ENCODE assay signal across 8 cellular contexts in the genomic region with DNA sequence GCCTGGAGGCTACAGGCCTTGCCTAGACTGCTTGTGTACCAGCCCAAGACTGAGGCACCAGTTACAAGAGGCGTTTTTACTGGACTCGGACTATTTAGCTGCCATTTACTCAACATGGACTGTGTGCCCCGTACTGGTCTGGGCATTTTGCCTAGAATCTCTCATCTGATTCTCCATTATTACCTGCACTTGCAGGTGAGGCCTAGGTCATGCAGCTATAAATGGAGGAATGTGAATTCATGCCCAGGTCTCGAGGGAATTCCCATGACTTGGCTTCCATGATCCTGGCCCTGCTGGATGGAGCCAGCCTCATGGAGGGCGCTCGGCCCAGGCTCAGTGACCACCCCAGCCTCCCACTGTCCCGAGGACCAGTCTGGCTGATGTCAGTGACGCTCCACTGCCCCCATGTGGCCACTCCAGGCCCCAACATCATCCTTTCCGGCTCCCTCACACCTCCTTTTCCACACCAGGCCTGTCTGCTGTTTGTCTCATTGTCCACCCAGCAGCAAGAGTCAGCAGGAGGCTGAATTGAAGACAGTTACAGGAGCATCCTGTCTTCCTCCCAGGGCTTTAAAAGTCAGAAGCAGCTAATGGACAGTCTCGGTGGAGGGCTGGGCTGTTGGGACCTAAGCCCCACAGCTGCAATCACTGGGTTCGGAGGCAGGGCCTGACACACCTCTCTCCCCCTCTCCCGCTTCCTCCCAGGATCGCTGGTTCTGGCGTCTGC. TPM values are rescaled to one million over a fixed set of nuclear protein-coding genes. Genes with fewer than 3 reads are reported as not detected.
DNase-seq lines count a peak whose midpoint lies in the region; ATAC-seq, FAIRE-seq and TF ChIP-seq lines count a peak whose summit lies in the region.

No MANE protein-coding gene starts in this region.

- POLR2A ChIA-PET in activated naive CD8-positive, alpha-beta T cell treated with anti-CD3 and anti-CD28 coated beads, Interleukin-2, amount 10 ng/mL, durations not matched to agents 7 days and 5 days (lab: Charles Lee), result interaction anchor here (1.2 to 1.7 kb wide), 2 partner anchors 9 to 122 kb away, joined by 3 to 8 read pairs; a partner anchor contains a TSS

- no peak for TF ChIP-seq POLR2A in heart left ventricle (IDR thresholded peaks at IDR 0.05)

- peaks cover 0 to 14% (median 0%) of the 10 kb centered on the region in 12 donors for H3K4me1 ChIP-seq in heart left ventricle

- in situ Hi-C loops in Caki2 (cut with HindIII; ENCODE audit: low pct_unique_long_range_greater_than_20kb, low sequenced_read_pairs), result loop anchor here (10.0 kb wide), 1 partner anchor 74 kb away; no protein-coding TSS in a partner anchor

- peak; percentile 61 for DNase-seq in Caki2 (ENCODE audit: low read depth)
- peak; percentile 87 for DNase-seq in HK-2 (ENCODE audit: unreplicated experiment)
- peak; percentile 52 for DNase-seq in RCC 7860 (ENCODE audit: low spot score)
- DNase-seq in activated naive CD8-positive, alpha-beta T cell treated with anti-CD3 and anti-CD28 coated beads, Interleukin-2, amount 10 ng/mL, durations not matched to agents 7 days and 5 days, result peak; percentile 69
- DNase-seq in heart left ventricle, result peak in 4 of 5 donors; percentile 43 to 66 (median 58)
- DNase-seq in posterior vena cava (ENCODE audit: low spot score), result peak; percentile 91

- H3K36me3 ChIP-seq in heart left ventricle, result peaks cover 0 to 68% (median 29%) of the 10 kb centered on the region in 9 donors

- peak; percentile 54 to 82 (median 68) for TF ChIP-seq CTCF in heart left ventricle (IDR thresholded peaks at IDR 0.05)

- H3K27me3 ChIP-seq in heart left ventricle, result no peaks in the 10 kb centered on the region

- peak; percentile 67 for ATAC-seq in activated naive CD8-positive, alpha-beta T cell treated with anti-CD3 and anti-CD28 coated beads, Interleukin-2, amount 10 ng/mL, durations not matched to agents 7 days and 5 days (ENCODE audit: low read depth)
- peak; percentile 34 to 72 (median 70) for ATAC-seq in heart left ventricle
- no peak for ATAC-seq in GM21576 (IDR thresholded peaks at IDR 0.05; ENCODE audit: unreplicated experiment)
- ATAC-seq in GM21423 (IDR thresholded peaks at IDR 0.05; ENCODE audit: unreplicated experiment), result no peak

- H3K4me3 ChIP-seq in heart left ventricle, result no peak overlapping the region

- FAIRE-seq in RCC 7860 (lab: Jason Lieb, UNC), result no peak

- intact Hi-C loops in heart left ventricle (cut with DNase I), result loop anchor here in 7 of 10 donors (1.0 to 10.0 kb wide), 5 partner anchors 122 to 174 kb away; a partner anchor contains a TSS
- intact Hi-C loops in posterior vena cava (cut with DNase I), result no loop called here

- H3K27ac Mint-ChIP-seq in activated naive CD8-positive, alpha-beta T cell treated with anti-CD3 and anti-CD28 coated beads, Interleukin-2, amount 10 ng/mL, durations not matched to agents 7 days and 5 days, result peak overlapping the region; percentile 42

- 53 to 66% (median 61%) methylated on average over 12 to 14 of the region's 14 CpGs for WGBS in heart left ventricle, 4 donors

- peaks cover 9% of the 10 kb centered on the region for H3K36me3 Mint-ChIP-seq in activated naive CD8-positive, alpha-beta T cell treated with anti-CD3 and anti-CD28 coated beads, Interleukin-2, amount 10 ng/mL, durations not matched to agents 7 days and 5 days

- H3K4me3 Mint-ChIP-seq in activated naive CD8-positive, alpha-beta T cell treated with anti-CD3 and anti-CD28 coated beads, Interleukin-2, amount 10 ng/mL, durations not matched to agents 7 days and 5 days, result no peak overlapping the region

- no peaks in the 10 kb centered on the region for H3K9me3 ChIP-seq in heart left ventricle

- no peak overlapping the region for H3K27ac ChIP-seq in heart left ventricle

- no peaks in the 10 kb centered on the region for H3K27me3 Mint-ChIP-seq in activated naive CD8-positive, alpha-beta T cell treated with anti-CD3 and anti-CD28 coated beads, Interleukin-2, amount 10 ng/mL, durations not matched to agents 7 days and 5 days

- H3K9me3 Mint-ChIP-seq in activated naive CD8-positive, alpha-beta T cell treated with anti-CD3 and anti-CD28 coated beads, Interleukin-2, amount 10 ng/mL, durations not matched to agents 7 days and 5 days, result no peaks in the 10 kb centered on the region

- peaks cover 4% of the 10 kb centered on the region for H3K4me1 Mint-ChIP-seq in activated naive CD8-positive, alpha-beta T cell treated with anti-CD3 and anti-CD28 coated beads, Interleukin-2, amount 10 ng/mL, durations not matched to agents 7 days and 5 days

RNA-seq across cellular contexts. Expression of a gene that starts 8.7 kb away (rescaled TPM):
- 9.0 and 16.5 TPM in 2 replicates for total RNA-seq in Caki2 (2014; rRNA removed; shearing (Covaris generic); ENCODE audit: low replicate concordance)
- total RNA-seq in activated naive CD8-positive, alpha-beta T cell treated with anti-CD3 and anti-CD28 coated beads, Interleukin-2, amount 10 ng/mL, durations not matched to agents 7 days and 5 days, result 10 to 100 TPM; 64.3 to 70.1 TPM
- 10 to 100 TPM; 17.5 to 64.8 (median 41.6) TPM for total RNA-seq in heart left ventricle
- 10 to 100 TPM; 11.7 to 41.9 TPM for polyA plus RNA-seq in heart left ventricle
- total RNA-seq in posterior vena cava, result 10 to 100 TPM; 40.4 to 54.6 TPM

RNA-seq across cellular contexts. Expression of a gene that starts 15.4 kb away (rescaled TPM):
- 321 and 355 TPM in 2 replicates for total RNA-seq in Caki2 (2014; rRNA removed; shearing (Covaris generic); ENCODE audit: low replicate concordance)
- total RNA-seq in activated naive CD8-positive, alpha-beta T cell treated with anti-CD3 and anti-CD28 coated beads, Interleukin-2, amount 10 ng/mL, durations not matched to agents 7 days and 5 days, result 10 to 100 TPM; 81.0 to 83.9 TPM
- total RNA-seq in heart left ventricle (10 to 100 TPM; 27.5 to 65.0 (median 42.1) TPM), posterior vena cava (10 to 100 TPM; 61.9 to 89.7 TPM)
- polyA plus RNA-seq in heart left ventricle, result 100 to 1,000 TPM in 1 of 2 donors, 10 to 100 TPM in 1; 32.8 to 150 TPM

RNA-seq across cellular contexts. Expression of a gene that starts 23.0 kb away (rescaled TPM):
- 0.20 TPM in 1 of 2 replicates, not detected in the other for total RNA-seq in Caki2 (2014; rRNA removed; shearing (Covaris generic); ENCODE audit: low replicate concordance)
- total RNA-seq in activated naive CD8-positive, alpha-beta T cell treated with anti-CD3 and anti-CD28 coated beads, Interleukin-2, amount 10 ng/mL, durations not matched to agents 7 days and 5 days, result not detected
- total RNA-seq in heart left ventricle, result not detected
- not detected for polyA plus RNA-seq in heart left ventricle
- total RNA-seq in posterior vena cava, result not detected

RNA-seq across cellular contexts. Expression of a gene that starts 42.7 kb away (rescaled TPM):
- 14.3 and 17.1 TPM in 2 replicates for total RNA-seq in Caki2 (2014; rRNA removed; shearing (Covaris generic); ENCODE audit: low replicate concordance)
- total RNA-seq in activated naive CD8-positive, alpha-beta T cell treated with anti-CD3 and anti-CD28 coated beads, Interleukin-2, amount 10 ng/mL, durations not matched to agents 7 days and 5 days, result under 1 TPM; 0.08 to 0.20 TPM
- total RNA-seq in heart left ventricle (1 to 10 TPM in 1 of 9 donors, under 1 TPM in 8; 0.05 to 10.0 (median 0.33) TPM), posterior vena cava (under 1 TPM; 0.52 to 0.88 TPM)
- polyA plus RNA-seq in heart left ventricle, result under 1 TPM; 0.10 to 0.19 TPM

Comparison
In these comparisons a context has a peak if more than half of its experiments do, and no peak if none do; other contexts are left out.
1. ATAC-seq: peak in activated naive CD8-positive, alpha-beta T cell treated with anti-CD3 and anti-CD28 coated beads, Interleukin-2, amount 10 ng/mL, durations not matched to agents 7 days and 5 days (single experiment) and heart left ventricle (4 of 4); none in GM21576 (single experiment) and GM21423 (single experiment).
2. intact Hi-C loops: an anchor here in heart left ventricle (1.0 to 10.0 kb wide); none called in posterior vena cava.
3. Peak in every context shown above with its lines, with median percentiles within 50 percentile points of each other: DNase-seq.